Comparison of ENCODE assay signal across 34 cellular contexts in the genomic region with DNA sequence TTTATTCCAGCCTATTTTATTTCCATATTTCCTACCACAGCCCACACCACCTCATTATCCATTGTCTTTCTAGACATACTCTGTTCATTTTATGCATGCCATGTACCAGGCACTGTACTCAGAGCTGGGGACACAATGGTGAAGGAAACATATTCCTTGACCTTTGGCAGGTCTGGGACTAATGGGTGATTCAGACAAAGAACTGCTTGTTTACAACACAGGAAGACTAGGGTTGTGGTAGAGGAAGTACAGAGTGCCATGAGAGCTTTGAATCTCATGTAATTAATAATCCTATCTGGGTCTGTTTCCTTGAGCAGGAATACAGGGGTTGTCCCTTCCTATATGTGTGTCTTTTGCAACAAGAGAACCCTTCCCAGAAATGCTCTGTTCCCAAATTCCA.
"Had no signal": no experiment of that assay in that cellular context is flagged by ENCODE, and none has a peak within 500 bp of the region (broad histone marks: within the 10 kb centered on the region; RNA-seq: fewer than 3 reads in every experiment).

No MANE protein-coding gene starts in this region.

- H3K36me3 Mint-ChIP-seq: T-cell had no signal

- H3K9me3 Mint-ChIP-seq: activated B cell treated with CpG ODN at 0.5 μM for 24 hours; activated naive CD4-positive, alpha-beta T cell treated with anti-CD3 and anti-CD28 coated beads, Interleukin-2, amount 50 U/mL, for 24 hours; activated T-helper 1 cell treated with anti-CD3 and anti-CD28 coated beads, Interleukin-12 subunit alpha, Interleukin-12 subunit beta, Interleukin-2, Interleukin-4 antibody, amounts not matched to agents 30 ng/mL and 10 ng/mL and 1 ng/mL, durations not matched to agents 14 hours and 24 hours and 36 hours; activated T-helper 2 cell treated with anti-CD3 and anti-CD28 coated beads, Interferon-gamma antibody, Interleukin-2, Interleukin-4, amounts not matched to agents 10 μg/mL and 5 μg/mL and 100 μg/mL, durations not matched to agents 14 hours and 24 hours and 36 hours; T-helper 1 cell treated with Interleukin-12 subunit alpha and Interleukin-12 subunit beta and Interleukin-4 antibody, amounts not matched to agents 30 μg/mL and 1 μg/mL, for 36 hours had no signal

- ATAC-seq: activated CD4-positive, CD25-positive, alpha-beta regulatory T cell treated with anti-CD3 and anti-CD28 coated beads, Interleukin-2, amount 50 U/mL, for 24 hours; activated CD8-positive, alpha-beta T cell treated with anti-CD3 and anti-CD28 coated beads for 36 hours; activated naive CD8-positive, alpha-beta T cell treated with anti-CD3 and anti-CD28 coated beads, Interleukin-2, amount 50 U/mL, for 24 hours; body of pancreas; foreskin keratinocyte; gastroesophageal sphincter; T-cell had no signal

- H3K4me1 ChIP-seq: adrenal gland, body of pancreas, colonic mucosa, esophagus muscularis mucosa, foreskin keratinocyte, gastroesophageal sphincter had no signal

- H3K27ac ChIP-seq: adrenal gland, body of pancreas, colonic mucosa, dorsolateral prefrontal cortex, esophagus muscularis mucosa, foreskin keratinocyte, gastroesophageal sphincter, WERI-Rb-1 had no signal

- H3K36me3 ChIP-seq: adrenal gland, colonic mucosa, esophagus muscularis mucosa, gastroesophageal sphincter, WERI-Rb-1 had no signal

- H3K4me3 Mint-ChIP-seq: activated B cell treated with CpG ODN at 0.5 μM for 24 hours; activated CD8-positive, alpha-beta T cell treated with anti-CD3 and anti-CD28 coated beads for 36 hours; activated naive CD4-positive, alpha-beta T cell treated with anti-CD3 and anti-CD28 coated beads for 36 hours; activated naive CD4-positive, alpha-beta T cell treated with anti-CD3 and anti-CD28 coated beads, Interleukin-2, amount 50 U/mL, for 24 hours; activated naive CD8-positive, alpha-beta T cell treated with anti-CD3 and anti-CD28 coated beads for 36 hours; activated naive CD8-positive, alpha-beta T cell treated with anti-CD3 and anti-CD28 coated beads, Interleukin-2, amount 50 U/mL, for 24 hours; activated T-helper 1 cell treated with anti-CD3 and anti-CD28 coated beads, Interleukin-12 subunit alpha, Interleukin-12 subunit beta, Interleukin-2, Interleukin-4 antibody, amounts not matched to agents 30 ng/mL and 10 ng/mL and 1 ng/mL, durations not matched to agents 14 hours and 24 hours and 36 hours; endodermal cell; T-cell; T-helper 1 cell treated with Interleukin-12 subunit alpha and Interleukin-12 subunit beta and Interleukin-4 antibody, amounts not matched to agents 30 μg/mL and 1 μg/mL, for 36 hours had no signal

- H3K27me3 ChIP-seq: adrenal gland, body of pancreas, colonic mucosa, esophagus muscularis mucosa, foreskin keratinocyte, gastroesophageal sphincter had no signal

- H3K27ac Mint-ChIP-seq: activated B cell treated with CpG ODN at 0.5 μM for 24 hours; activated CD8-positive, alpha-beta T cell treated with anti-CD3 and anti-CD28 coated beads for 36 hours; activated naive CD4-positive, alpha-beta T cell treated with anti-CD3 and anti-CD28 coated beads for 36 hours; activated naive CD4-positive, alpha-beta T cell treated with anti-CD3 and anti-CD28 coated beads, Interleukin-2, amount 50 U/mL, for 24 hours; activated naive CD8-positive, alpha-beta T cell treated with anti-CD3 and anti-CD28 coated beads for 36 hours; activated naive CD8-positive, alpha-beta T cell treated with anti-CD3 and anti-CD28 coated beads, Interleukin-2, amount 50 U/mL, for 24 hours; activated T-helper 1 cell treated with anti-CD3 and anti-CD28 coated beads, Interleukin-12 subunit alpha, Interleukin-12 subunit beta, Interleukin-2, Interleukin-4 antibody, amounts not matched to agents 30 ng/mL and 10 ng/mL and 1 ng/mL, durations not matched to agents 14 hours and 24 hours and 36 hours; activated T-helper 2 cell treated with anti-CD3 and anti-CD28 coated beads, Interferon-gamma antibody, Interleukin-2, Interleukin-4, amounts not matched to agents 10 μg/mL and 5 μg/mL and 100 μg/mL, durations not matched to agents 14 hours and 24 hours and 36 hours; endodermal cell; T-cell; T-helper 1 cell treated with Interleukin-12 subunit alpha and Interleukin-12 subunit beta and Interleukin-4 antibody, amounts not matched to agents 30 μg/mL and 1 μg/mL, for 36 hours had no signal

- H3K9me3 ChIP-seq: adrenal gland, body of pancreas, colonic mucosa, esophagus muscularis mucosa, gastroesophageal sphincter had no signal

- H3K4me3 ChIP-seq: adrenal gland, body of pancreas, colonic mucosa, dorsolateral prefrontal cortex, esophagus muscularis mucosa, gastroesophageal sphincter had no signal

- H3K27me3 Mint-ChIP-seq: activated B cell treated with CpG ODN at 0.5 μM for 24 hours; activated CD8-positive, alpha-beta T cell treated with anti-CD3 and anti-CD28 coated beads for 36 hours; activated naive CD4-positive, alpha-beta T cell treated with anti-CD3 and anti-CD28 coated beads, Interleukin-2, amount 50 U/mL, for 24 hours; activated naive CD8-positive, alpha-beta T cell treated with anti-CD3 and anti-CD28 coated beads for 36 hours; activated naive CD8-positive, alpha-beta T cell treated with anti-CD3 and anti-CD28 coated beads, Interleukin-2, amount 50 U/mL, for 24 hours had no signal

- DNase-seq: activated B cell treated with CpG ODN at 0.5 μM for 24 hours; activated CD4-positive, alpha-beta T cell treated with anti-CD3 and anti-CD28 coated beads for 48 hours; activated CD4-positive, alpha-beta T cell treated with anti-CD3 and anti-CD28 coated beads, Interleukin-2, amount 50 U/mL, for 1 hour; activated CD4-positive, alpha-beta T cell treated with anti-CD3 and anti-CD28 coated beads, Interleukin-2, amount 50 U/mL, for 48 hours; activated CD8-positive, alpha-beta memory T cell treated with anti-CD3 and anti-CD28 coated beads for 24 hours; activated CD8-positive, alpha-beta T cell treated with anti-CD3 and anti-CD28 coated beads for 36 hours; activated effector memory CD4-positive, alpha-beta T cell treated with anti-CD3 and anti-CD28 coated beads, Interleukin-2, amount 50 U/mL, for 16 hours; activated naive CD4-positive, alpha-beta T cell treated with anti-CD3 and anti-CD28 coated beads for 36 hours; activated naive CD8-positive, alpha-beta T cell treated with anti-CD3 and anti-CD28 coated beads for 36 hours; activated naive CD8-positive, alpha-beta T cell treated with anti-CD3 and anti-CD28 coated beads, Interleukin-2, amount 50 U/mL, for 24 hours; activated T-cell treated with anti-CD3 and anti-CD28 coated beads, Interleukin-2, amount 50 U/mL, for 48 hours; adrenal gland; amygdala; aorta; body of pancreas; caudate nucleus; cerebellar nuclear complex; colonic mucosa; dorsolateral prefrontal cortex; effector memory CD4-positive, alpha-beta T cell; endodermal cell; erythroblast; foreskin keratinocyte; SW 1271; T-cell; T1000; WERI-Rb-1 had no signal

- H3K4me1 Mint-ChIP-seq: activated B cell treated with CpG ODN at 0.5 μM for 24 hours; activated naive CD4-positive, alpha-beta T cell treated with anti-CD3 and anti-CD28 coated beads, Interleukin-2, amount 50 U/mL, for 24 hours; activated naive CD8-positive, alpha-beta T cell treated with anti-CD3 and anti-CD28 coated beads for 36 hours; activated naive CD8-positive, alpha-beta T cell treated with anti-CD3 and anti-CD28 coated beads, Interleukin-2, amount 50 U/mL, for 24 hours; endodermal cell; T-cell had no signal
